ENCODE assay signal across 12 cellular contexts in genomic region chr14:89615421-89615820, GRCh38.
DNase-seq lines count a peak whose midpoint lies in the region; ATAC-seq, FAIRE-seq and TF ChIP-seq lines count a peak whose summit lies in the region.
"Had no signal": no experiment of that assay in that cellular context is flagged by ENCODE, and none has a peak within 500 bp of the region (broad histone marks: within the 10 kb centered on the region; RNA-seq: fewer than 3 reads in every experiment).

No MANE protein-coding gene starts in this region.

- CTCF ChIA-PET in activated naive CD4-positive, alpha-beta T cell treated with anti-CD3 and anti-CD28 coated beads for 36 hours (lab: Charles Lee), result interaction anchor here (0.6 to 0.9 kb wide), 2 partner anchors 25 to 250 kb away, joined by 3 read pairs; no protein-coding TSS in a partner anchor
- CTCF ChIA-PET in endothelial cell of umbilical vein (lab: Charles Lee), result interaction anchor here (0.6 to 1.3 kb wide), 5 partner anchors 12 to 1447 kb away, joined by 3 to 5 read pairs (median 3); no protein-coding TSS in a partner anchor

- no peaks in the 10 kb centered on the region for H4K20me1 ChIP-seq in endothelial cell of umbilical vein (replicated peaks; ENCODE audit: control insufficient read depth, extremely low read depth, insufficient read depth, low read length)

- H3K4me3 ChIP-seq in endothelial cell of umbilical vein (replicated peaks in 1 of 3; ENCODE audit: insufficient read depth in 1 of 3, low read depth in 1 of 3, low read length in 3 of 3), result peak overlapping the region in 2 of 3 experiments; percentile 3 to 52
- H3K4me3 ChIP-seq in small intestine (ENCODE audit: low read depth in 1 of 2, low read length in 2 of 2), result no peak overlapping the region
- H3K4me3 ChIP-seq: left lung, thoracic aorta had no signal

- H3K9me3 ChIP-seq in T-helper 17 cell (ENCODE audit: control insufficient read depth, low read length, poor library complexity, severe bottlenecking) (no peaks in the 10 kb centered on the region), endothelial cell of umbilical vein (replicated peaks; ENCODE audit: control insufficient read depth, insufficient read depth, low read length) (no peaks in the 10 kb centered on the region), small intestine (ENCODE audit: control insufficient read depth, low read depth) (no peaks in the 10 kb centered on the region)
- H3K9me3 ChIP-seq: left lung, thoracic aorta had no signal

- peak overlapping the region; percentile 4 for H3K4me3 Mint-ChIP-seq in activated naive CD4-positive, alpha-beta T cell treated with anti-CD3 and anti-CD28 coated beads for 36 hours
- peak overlapping the region; percentile 82 for H3K4me3 Mint-ChIP-seq in T-helper 17 cell

- H3K9me3 Mint-ChIP-seq in activated naive CD4-positive, alpha-beta T cell treated with anti-CD3 and anti-CD28 coated beads for 36 hours, result no peaks in the 10 kb centered on the region
- peaks cover 0 to 5% of the 10 kb centered on the region in 2 donors for H3K9me3 Mint-ChIP-seq in activated naive CD4-positive, alpha-beta T cell treated with anti-CD3 and anti-CD28 coated beads, Interleukin-2, amount 50 U/mL, for 72 hours

- no TSS peak for BruUV-seq in endothelial cell of umbilical vein (replicated peaks; lab: Mats Ljungman, UMichigan)

- POLR2A ChIA-PET in endothelial cell of umbilical vein (lab: Charles Lee), result interaction anchor here (0.6 kb wide), 1 partner anchor 79 kb away, joined by 3 read pairs; no protein-coding TSS in a partner anchor

- FAIRE-seq in endothelial cell of umbilical vein (lab: Jason Lieb, UNC) (peak; percentile 95), small intestine (lab: Jason Lieb, UNC) (no peak)

- DNase-seq in activated naive CD4-positive, alpha-beta T cell treated with anti-CD3 and anti-CD28 coated beads for 36 hours, result no peak
- no peak for DNase-seq in activated naive CD4-positive, alpha-beta T cell treated with anti-CD3 and anti-CD28 coated beads, Interleukin-2, amount 50 U/mL, for 72 hours (ENCODE audit: low spot score in 2 of 2)
- DNase-seq in T-helper 17 cell, result no peak
- peak; percentile 74 for DNase-seq in endothelial cell of umbilical vein (ENCODE audit: low read depth, low spot score)
- DNase-seq in small intestine, result peak; percentile 18
- no peak for DNase-seq in NCI-H1105 (lab: John Stamatoyannopoulos, UW)
- no peak for DNase-seq in NCI-H774 (lab: John Stamatoyannopoulos, UW)
- DNase-seq: foreskin keratinocyte, left lung, NCI-H1694 had no signal

- H3K4me2 ChIP-seq in endothelial cell of umbilical vein (ENCODE audit: insufficient read depth, low read length), result peak overlapping the region; percentile 93

- H3K27me3 ChIP-seq in endothelial cell of umbilical vein (ENCODE audit: control insufficient read depth in 2 of 2, insufficient read depth in 2 of 2, low read length in 2 of 2) (no peaks in the 10 kb centered on the region), small intestine (ENCODE audit: control insufficient read depth in 2 of 2, insufficient read depth in 2 of 2, low read length in 2 of 2) (no peaks in the 10 kb centered on the region)
- H3K27me3 ChIP-seq: foreskin keratinocyte, left lung had no signal

- peak overlapping the region; percentile 29 for H3K9ac ChIP-seq in endothelial cell of umbilical vein (replicated peaks; ENCODE audit: extremely low read depth, insufficient read depth, low read length)

- dilution Hi-C loops in endothelial cell of umbilical vein (cut with MboI; ENCODE audit: extremely low pct_ligation_motif_present, low sequenced_read_pairs), result no loop called here

- no peak for TF ChIP-seq CTCF in endothelial cell of umbilical vein (IDR thresholded peaks at IDR 0.05; ENCODE audit: extremely low read depth in 1 of 2, insufficient read depth in 1 of 2, low read depth in 1 of 2, low read length in 2 of 2)

- TF ChIP-seq POLR2A in endothelial cell of umbilical vein (IDR thresholded peaks at IDR 0.05; ENCODE audit: low read depth, low read length), result no peak

- ATAC-seq in activated naive CD4-positive, alpha-beta T cell treated with anti-CD3 and anti-CD28 coated beads, Interleukin-2, amount 50 U/mL, for 72 hours, result no peak
- ATAC-seq in T-helper 17 cell (no peak), GM19463 (IDR thresholded peaks at IDR 0.05; ENCODE audit: unreplicated experiment) (no peak)
- ATAC-seq: foreskin keratinocyte, left lung had no signal

- peak overlapping the region; percentile 96 for H3K27ac Mint-ChIP-seq in activated naive CD4-positive, alpha-beta T cell treated with anti-CD3 and anti-CD28 coated beads for 36 hours
- peak overlapping the region in 1 of 2 donors; percentile 97 for H3K27ac Mint-ChIP-seq in activated naive CD4-positive, alpha-beta T cell treated with anti-CD3 and anti-CD28 coated beads, Interleukin-2, amount 50 U/mL, for 72 hours
- peak overlapping the region; percentile 97 for H3K27ac Mint-ChIP-seq in T-helper 17 cell

- H3K36me3 ChIP-seq in endothelial cell of umbilical vein (ENCODE audit: control insufficient read depth in 2 of 2, extremely low read depth in 1 of 2, insufficient read depth in 2 of 2, low read length in 2 of 2), result no peaks in the 10 kb centered on the region
- peaks cover 0 to 6% of the 10 kb centered on the region in 2 donors for H3K36me3 ChIP-seq in small intestine (ENCODE audit: control insufficient read depth in 2 of 2, insufficient read depth in 2 of 2, low read length in 2 of 2)
- H3K36me3 ChIP-seq: left lung, thoracic aorta had no signal

- peaks cover 70% of the 10 kb centered on the region for H3K4me1 Mint-ChIP-seq in activated naive CD4-positive, alpha-beta T cell treated with anti-CD3 and anti-CD28 coated beads for 36 hours (ENCODE audit: low read depth)
- peaks cover 59% of the 10 kb centered on the region for H3K4me1 Mint-ChIP-seq in T-helper 17 cell

- peak overlapping the region; percentile 17 for H2AFZ ChIP-seq in endothelial cell of umbilical vein (ENCODE audit: low read depth, low read length)

- H3K9me1 ChIP-seq in endothelial cell of umbilical vein (replicated peaks; ENCODE audit: control insufficient read depth, extremely low read depth, insufficient read depth, low read length), result no peaks in the 10 kb centered on the region

- intact Hi-C loops in activated naive CD4-positive, alpha-beta T cell treated with anti-CD3 and anti-CD28 coated beads for 36 hours (cut with micrococcal nuclease), result loop anchor here (2.0 to 10.0 kb wide), 2 partner anchors 441 to 575 kb away; no protein-coding TSS in a partner anchor
- intact Hi-C loops in endothelial cell of umbilical vein (cut with micrococcal nuclease), result loop anchor here (5.0 kb wide), 3 partner anchors 157 to 313 kb away; no protein-coding TSS in a partner anchor

- 42 to 58% (median 57%) methylated on average over 3 of the region's 3 CpGs for WGBS in small intestine, 3 donors

- no peaks in the 10 kb centered on the region for H3K27me3 Mint-ChIP-seq in activated naive CD4-positive, alpha-beta T cell treated with anti-CD3 and anti-CD28 coated beads for 36 hours (ENCODE audit: low read depth)
- no peaks in the 10 kb centered on the region for H3K27me3 Mint-ChIP-seq in T-helper 17 cell

- peaks cover 4% of the 10 kb centered on the region for H3K36me3 Mint-ChIP-seq in activated naive CD4-positive, alpha-beta T cell treated with anti-CD3 and anti-CD28 coated beads for 36 hours (ENCODE audit: low read depth)
- peaks cover 22 to 29% of the 10 kb centered on the region in 2 donors for H3K36me3 Mint-ChIP-seq in activated naive CD4-positive, alpha-beta T cell treated with anti-CD3 and anti-CD28 coated beads, Interleukin-2, amount 50 U/mL, for 72 hours
- peaks cover 2% of the 10 kb centered on the region for H3K36me3 Mint-ChIP-seq in T-helper 17 cell (ENCODE audit: low read depth)

- H3K4me1 ChIP-seq in endothelial cell of umbilical vein (ENCODE audit: control insufficient read depth, extremely low read depth, insufficient read depth, low read length) (peaks cover 28% of the 10 kb centered on the region), small intestine (ENCODE audit: control insufficient read depth in 2 of 2, insufficient read depth in 1 of 2, low read depth in 1 of 2, low read length in 1 of 2) (peaks cover 0 to 18% of the 10 kb centered on the region in 2 donors)

- peaks cover 13% of the 10 kb centered on the region for H3K79me2 ChIP-seq in endothelial cell of umbilical vein (ENCODE audit: control insufficient read depth, insufficient read depth, low read length)

- H3K27ac ChIP-seq in endothelial cell of umbilical vein (ENCODE audit: insufficient read depth, low read depth, low read length) (peak overlapping the region; percentile 19), small intestine (ENCODE audit: low read depth in 1 of 2, low read length in 1 of 2) (no peak overlapping the region)
- H3K27ac ChIP-seq: foreskin keratinocyte, left lung, thoracic aorta had no signal

TF ChIP-seq in endothelial cell of umbilical vein, 7 proteins besides CTCF, POLR2A, EP300 and RAD21:
- no peak for TF ChIP-seq MYC (IDR thresholded peaks at IDR 0.05; ENCODE audit: low read depth, low read length)
- peak; percentile 64 for TF ChIP-seq GATA2 (IDR thresholded peaks at IDR 0.05; ENCODE audit: insufficient read depth, insufficient read length, low read depth, low read length)
TF ChIP-seq in endothelial cell of umbilical vein: peak in this region for 1.

Comparison
In these comparisons a context has a peak if more than half of its experiments do, and no peak if none do; other contexts are left out.
1. DNase-seq: peak in endothelial cell of umbilical vein (single experiment) and small intestine (single experiment); none in activated naive CD4-positive, alpha-beta T cell treated with anti-CD3 and anti-CD28 coated beads for 36 hours (single experiment), activated naive CD4-positive, alpha-beta T cell treated with anti-CD3 and anti-CD28 coated beads, Interleukin-2, amount 50 U/mL, for 72 hours (0 of 2), T-helper 17 cell (0 of 3), NCI-H1105 (single experiment) and NCI-H774 (single experiment).
2. H3K4me3 ChIP-seq: peak in endothelial cell of umbilical vein (2 of 3); none in small intestine (0 of 2).